ENCODE assay signal across 9 cellular contexts in genomic region chr2:43059183-43059897, GRCh38.
DNase-seq lines count a peak whose midpoint lies in the region; ATAC-seq, FAIRE-seq and TF ChIP-seq lines count a peak whose summit lies in the region.
"Had no signal": no experiment of that assay in that cellular context is flagged by ENCODE, and none has a peak within 500 bp of the region (broad histone marks: within the 10 kb centered on the region; RNA-seq: fewer than 3 reads in every experiment).

No MANE protein-coding gene starts in this region.

- H3K4me3 ChIP-seq in body of pancreas (no peak overlapping the region), kidney (ENCODE audit: low read length in 2 of 2) (no peak overlapping the region)
- H3K4me3 ChIP-seq: A549 had no signal

- H3K9me3 ChIP-seq in body of pancreas (no peaks in the 10 kb centered on the region), kidney (ENCODE audit: control insufficient read depth in 1 of 2, low read length in 2 of 2) (peaks cover 2 to 4% of the 10 kb centered on the region in 2 donors)

- H3K36me3 ChIP-seq in body of pancreas (replicated peaks in 1 of 2; ENCODE audit: insufficient read depth in 1 of 2, low read depth in 2 of 2) (no peaks in the 10 kb centered on the region), kidney (ENCODE audit: control insufficient read depth in 1 of 2, insufficient read depth in 2 of 2, low read length in 2 of 2) (no peaks in the 10 kb centered on the region)

- DNase-seq in NCI-H510A treated with DMSO at 0.1 percent for 48 hours (lab: John Stamatoyannopoulos, UW), result peak; percentile 2
- no peak for DNase-seq in NCI-H510A (lab: John Stamatoyannopoulos, UW)
- DNase-seq in LHCN-M2 (ENCODE audit: low read depth), result peak; percentile 50
- peak; percentile 81 for DNase-seq in T1000 (lab: John Stamatoyannopoulos, UW)
- DNase-seq in body of pancreas, result peak; percentile 39 to 75 (median 59)
- DNase-seq in kidney, result peak; percentile 94
- peak; percentile 27 to 36 for DNase-seq in stimulated activated CD4-positive, alpha-beta T cell treated with anti-CD3 and anti-CD28 coated beads, Interleukin-4, amount 100 ng/mL, for 4 hours
- DNase-seq in NCI-H146 (lab: John Stamatoyannopoulos, UW), result no peak

- intact Hi-C loops in body of pancreas (cut with DNase I) (no loop called here), kidney (cut with DNase I) (no loop called here)

- peaks cover 9% of the 10 kb centered on the region for H3K4me1 ChIP-seq in body of pancreas
- peaks cover 3 to 4% of the 10 kb centered on the region in 2 donors for H3K4me1 ChIP-seq in kidney (ENCODE audit: control insufficient read depth in 1 of 2, insufficient read depth in 1 of 2, low read depth in 1 of 2, low read length in 2 of 2)

- 53 to 81% methylated on average over 11 to 12 of the region's 12 CpGs for WGBS in body of pancreas, 2 donors

- TF ChIP-seq CTCF in body of pancreas (IDR thresholded peaks at IDR 0.05) (no peak), kidney (IDR thresholded peaks at IDR 0.05; ENCODE audit: borderline replicate concordance, extremely low read depth, insufficient read depth) (no peak)

- H3K27ac ChIP-seq in body of pancreas, result peak overlapping the region in 2 of 4 donors; percentile 5 to 41
- no peak overlapping the region for H3K27ac ChIP-seq in kidney (ENCODE audit: low read depth in 2 of 2, low read length in 2 of 2)

- TF ChIP-seq POLR2A in body of pancreas (IDR thresholded peaks at IDR 0.05), result no peak

- peak; percentile 54 for ATAC-seq in body of pancreas
- ATAC-seq: A549 had no signal

- H3K9ac ChIP-seq in kidney (ENCODE audit: low read length in 2 of 2), result no peak overlapping the region

- H3K27me3 ChIP-seq in body of pancreas, result no peaks in the 10 kb centered on the region

- FAIRE-seq in kidney (lab: Jason Lieb, UNC), result no peak
- FAIRE-seq: A549 had no signal

Comparison
In these comparisons a context has a peak if more than half of its experiments do, and no peak if none do; other contexts are left out.
1. DNase-seq: peak in NCI-H510A treated with DMSO at 0.1 percent for 48 hours (single experiment), LHCN-M2 (single experiment), T1000 (single experiment), body of pancreas (4 of 4), kidney (single experiment) and stimulated activated CD4-positive, alpha-beta T cell treated with anti-CD3 and anti-CD28 coated beads, Interleukin-4, amount 100 ng/mL, for 4 hours (2 of 2); none in NCI-H510A (single experiment) and NCI-H146 (single experiment).